In genomic region chr9:137550958-137551655, GRCh38 we compare ENCODE assay signal across 8 cellular contexts. TPM values are rescaled to one million over a fixed set of nuclear protein-coding genes. Genes with fewer than 3 reads are reported as not detected.
DNase-seq lines count a peak whose midpoint lies in the region; ATAC-seq and TF ChIP-seq lines count a peak whose summit lies in the region.

No MANE protein-coding gene starts in this region.

- H3K27me3 Mint-ChIP-seq in activated T-cell treated with anti-CD3 and anti-CD28 coated beads, Interleukin-2, amount 50 U/mL, for 24 hours, result no peaks in the 10 kb centered on the region

- H3K36me3 Mint-ChIP-seq in activated T-cell treated with anti-CD3 and anti-CD28 coated beads, Interleukin-2, amount 50 U/mL, for 24 hours (ENCODE audit: low read depth), result peaks cover 41% of the 10 kb centered on the region

- H3K27me3 ChIP-seq in BLaER1 (no peaks in the 10 kb centered on the region), left ventricle myocardium inferior (ENCODE audit: low read depth) (no peaks in the 10 kb centered on the region), rectal smooth muscle tissue (ENCODE audit: control insufficient read depth, insufficient read depth, low read length) (no peaks in the 10 kb centered on the region)

- H3K9ac ChIP-seq in BLaER1 (peak overlapping the region; percentile 73), rectal smooth muscle tissue (ENCODE audit: low read length) (no peak overlapping the region)

- H4K20me1 ChIP-seq in BLaER1, result peaks cover 39% of the 10 kb centered on the region

- H3K4me1 Mint-ChIP-seq in activated T-cell treated with anti-CD3 and anti-CD28 coated beads, Interleukin-2, amount 50 U/mL, for 24 hours (ENCODE audit: low read depth), result peaks cover 21% of the 10 kb centered on the region

- peak; percentile 69 for TF ChIP-seq CTCF in left ventricle myocardium inferior (IDR thresholded peaks at IDR 0.05; ENCODE audit: borderline replicate concordance)

- DNase-seq in NCI-H2171 treated with DMSO at 0.1 percent for 48 hours (lab: John Stamatoyannopoulos, UW), result peak; percentile 92
- DNase-seq in activated T-cell treated with anti-CD3 and anti-CD28 coated beads, Interleukin-2, amount 50 U/mL, for 24 hours, result peak; percentile 75
- no peak for DNase-seq in left ventricle myocardium inferior
- DNase-seq in stimulated activated CD4-positive, alpha-beta T cell treated with anti-CD3 and anti-CD28 coated beads, Interleukin-2, amount 100 ng/mL, for 24 hours, result no peak

- peak overlapping the region; percentile 59 for H3K27ac Mint-ChIP-seq in activated T-cell treated with anti-CD3 and anti-CD28 coated beads, Interleukin-2, amount 50 U/mL, for 24 hours

- H3K27ac ChIP-seq in BLaER1 (peak overlapping the region; percentile 71), left ventricle myocardium inferior (replicated peaks) (peak overlapping the region; percentile 99), rectal smooth muscle tissue (ENCODE audit: low read depth, low read length) (peak overlapping the region; percentile 77)

- intact Hi-C loops in left ventricle myocardium inferior (cut with micrococcal nuclease), result no loop called here

- H3K4me2 ChIP-seq in BLaER1, result peak overlapping the region; percentile 94

- H3K36me3 ChIP-seq in BLaER1, result peaks cover 33% of the 10 kb centered on the region
- H3K36me3 ChIP-seq in left ventricle myocardium inferior, result peaks cover 24% of the 10 kb centered on the region
- H3K36me3 ChIP-seq in rectal smooth muscle tissue (ENCODE audit: control insufficient read depth, insufficient read depth, low read length), result no peaks in the 10 kb centered on the region

- no peaks in the 10 kb centered on the region for H3K9me3 Mint-ChIP-seq in activated T-cell treated with anti-CD3 and anti-CD28 coated beads, Interleukin-2, amount 50 U/mL, for 24 hours

- peak overlapping the region; percentile 62 for H3K4me3 Mint-ChIP-seq in activated T-cell treated with anti-CD3 and anti-CD28 coated beads, Interleukin-2, amount 50 U/mL, for 24 hours

- H3K4me3 ChIP-seq in BLaER1, result peak overlapping the region; percentile 70
- peak overlapping the region; percentile 97 for H3K4me3 ChIP-seq in left ventricle myocardium inferior
- peak overlapping the region; percentile 76 for H3K4me3 ChIP-seq in rectal smooth muscle tissue (ENCODE audit: low read length)

- H3K4me1 ChIP-seq in BLaER1 (peaks cover 53% of the 10 kb centered on the region), left ventricle myocardium inferior (peaks cover 55% of the 10 kb centered on the region), rectal smooth muscle tissue (ENCODE audit: control insufficient read depth, insufficient read depth, low read length) (peaks cover 6% of the 10 kb centered on the region)

- peak; percentile 46 for ATAC-seq in GM18909 (IDR thresholded peaks at IDR 0.05; ENCODE audit: poor library complexity, unreplicated experiment)
- peak; percentile 44 for ATAC-seq in HG03095 (IDR thresholded peaks at IDR 0.05; ENCODE audit: unreplicated experiment)

- no peaks in the 10 kb centered on the region; the same call in 1 of the 2 replicates for H3K9me3 ChIP-seq in BLaER1
- no peaks in the 10 kb centered on the region for H3K9me3 ChIP-seq in left ventricle myocardium inferior (replicated peaks)

RNA-seq across cellular contexts. Expression of gene MRPL41, which starts 0.6 kb away (rescaled TPM):
- total RNA-seq in left ventricle myocardium inferior, result 233 TPM

RNA-seq across cellular contexts. Expression of gene PNPLA7, which starts 0.9 kb away (rescaled TPM):
- total RNA-seq in left ventricle myocardium inferior, result 9.0 TPM

RNA-seq across cellular contexts. Expression of gene DPH7, which starts 27.6 kb away (rescaled TPM):
- 18.0 TPM for total RNA-seq in left ventricle myocardium inferior

RNA-seq across cellular contexts. Expression of gene ZMYND19, which starts 39.2 kb away (rescaled TPM):
- 11.6 TPM for total RNA-seq in left ventricle myocardium inferior

RNA-seq across cellular contexts. Expression of gene ARRDC1, which starts 54.4 kb away (rescaled TPM):
- 16.2 TPM for total RNA-seq in left ventricle myocardium inferior

Comparison
In these comparisons a context has a peak if more than half of its experiments do, and no peak if none do; other contexts are left out.
1. DNase-seq: peak in NCI-H2171 treated with DMSO at 0.1 percent for 48 hours (single experiment) and activated T-cell treated with anti-CD3 and anti-CD28 coated beads, Interleukin-2, amount 50 U/mL, for 24 hours (single experiment); none in left ventricle myocardium inferior (single experiment) and stimulated activated CD4-positive, alpha-beta T cell treated with anti-CD3 and anti-CD28 coated beads, Interleukin-2, amount 100 ng/mL, for 24 hours (0 of 2).
2. Peak in every context shown above with its lines, with median percentiles within 50 percentile points of each other: H3K27ac ChIP-seq and H3K4me3 ChIP-seq.